Comparison of ENCODE assay signal across 9 cellular contexts in genomic region chr6:53326372-53327016, GRCh38. TPM values are rescaled to one million over a fixed set of nuclear protein-coding genes. Genes with fewer than 3 reads are reported as not detected.
DNase-seq lines count a peak whose midpoint lies in the region; FAIRE-seq and TF ChIP-seq lines count a peak whose summit lies in the region.
"Had no signal": no experiment of that assay in that cellular context is flagged by ENCODE, and none has a peak within 500 bp of the region (broad histone marks: within the 10 kb centered on the region; RNA-seq: fewer than 3 reads in every experiment).

No MANE protein-coding gene starts in this region.

- no peak for TF ChIP-seq CTCF in cardiac fibroblast (IDR thresholded peaks at IDR 0.05; ENCODE audit: low read depth, low read length)

- FAIRE-seq in GM19239 (lab: Jason Lieb, UNC): no peak
- FAIRE-seq: small intestine had no signal

- no peak overlapping the region for H3K4me3 ChIP-seq in cardiac fibroblast (replicated peaks in 1 of 2; ENCODE audit: low read depth in 2 of 2, low read length in 2 of 2)

- in situ Hi-C loops in ACHN (cut with HindIII; ENCODE audit: low pct_ligation_motif_present, low pct_unique_long_range_greater_than_20kb, low sequenced_read_pairs): no loop called here

- DNase-seq in ACHN (peak; percentile 92), HS-27A (ENCODE audit: low read depth) (peak; percentile 31), cardiac fibroblast (ENCODE audit: low read depth in 2 of 2) (peak; percentile 91 to 92), lung microvascular endothelial cell (ENCODE audit: low read depth in 2 of 2) (peak; percentile 33 to 84), GM19239 (ENCODE audit: insufficient read length, low spot score) (no peak), NCI-H526 (lab: John Stamatoyannopoulos, UW) (no peak), Ammon's horn (ENCODE audit: low spot score) (no peak), NCI-H1417 (lab: John Stamatoyannopoulos, UW) (no peak)
- DNase-seq: small intestine had no signal

RNA-seq across cellular contexts. Expression of gene ELOVL5, which starts 22.3 kb away (rescaled TPM):
- 62.3 and 67.6 TPM in 2 replicates for total RNA-seq in lung microvascular endothelial cell

Comparison
In these comparisons a context has a peak if more than half of its experiments do, and no peak if none do; other contexts are left out.
1. DNase-seq: peak in ACHN (single experiment), HS-27A (single experiment), cardiac fibroblast (2 of 2) and lung microvascular endothelial cell (2 of 2); none in GM19239 (single experiment), NCI-H526 (0 of 2), Ammon's horn (single experiment) and NCI-H1417 (0 of 3).